ENCODE assay signal across 10 cellular contexts in genomic region chr21:35227774-35228173, GRCh38.
A peak's percentile ranks its signal among the peaks of the same experiment; 100 is the strongest.
DNase-seq lines count a peak whose midpoint lies in the region; ATAC-seq lines count a peak whose summit lies in the region.
"Had no signal": no experiment of that assay in that cellular context is flagged by ENCODE, and none has a peak within 500 bp of the region (broad histone marks: within the 10 kb centered on the region; RNA-seq: fewer than 3 reads in every experiment).

No MANE protein-coding gene starts in this region.

- ATAC-seq in HG03045 (IDR thresholded peaks at IDR 0.05; ENCODE audit: unreplicated experiment) (peak; percentile 40), HG03097 (IDR thresholded peaks at IDR 0.05; ENCODE audit: low FRiP score, unreplicated experiment) (no peak)

- H3K9ac ChIP-seq in skeletal muscle tissue (ENCODE audit: low read depth in 1 of 3, low read length in 3 of 3) = peak overlapping the region in 2 of 3 donors; percentile 23 to 34

- no peaks in the 10 kb centered on the region for H3K27me3 Mint-ChIP-seq in activated CD4-positive, alpha-beta T cell treated with anti-CD3 and anti-CD28 coated beads, Interleukin-2, amount 10 ng/mL, durations not matched to agents 24 days and 14 days

- no peaks in the 10 kb centered on the region for H3K36me3 Mint-ChIP-seq in activated CD4-positive, alpha-beta T cell treated with anti-CD3 and anti-CD28 coated beads, Interleukin-2, amount 10 ng/mL, durations not matched to agents 24 days and 14 days (ENCODE audit: low read depth)

- H3K27ac ChIP-seq in skeletal muscle tissue (ENCODE audit: low read depth, low read length) = peak overlapping the region; percentile 93
- H3K27ac ChIP-seq: lower lobe of right lung, SK-N-MC had no signal

- peak overlapping the region; percentile 46 for H3K4me3 Mint-ChIP-seq in activated CD4-positive, alpha-beta T cell treated with anti-CD3 and anti-CD28 coated beads, Interleukin-2, amount 10 ng/mL, durations not matched to agents 24 days and 14 days

- H3K4me1 ChIP-seq in skeletal muscle tissue (ENCODE audit: control insufficient read depth in 3 of 3, insufficient read depth in 3 of 3, low read length in 3 of 3) = peaks cover 41 to 53% (median 46%) of the 10 kb centered on the region in 3 donors
- H3K4me1 ChIP-seq: lower lobe of right lung had no signal

- no peaks in the 10 kb centered on the region for H3K9me3 ChIP-seq in skeletal muscle tissue (ENCODE audit: control insufficient read depth in 3 of 3, low read length in 3 of 3)
- H3K9me3 ChIP-seq: lower lobe of right lung had no signal

- peak overlapping the region; percentile 70 for H3K27ac Mint-ChIP-seq in activated CD4-positive, alpha-beta T cell treated with anti-CD3 and anti-CD28 coated beads, Interleukin-2, amount 10 ng/mL, durations not matched to agents 24 days and 14 days

- H3K9me3 Mint-ChIP-seq in activated CD4-positive, alpha-beta T cell treated with anti-CD3 and anti-CD28 coated beads, Interleukin-2, amount 10 ng/mL, durations not matched to agents 24 days and 14 days = no peaks in the 10 kb centered on the region

- no peaks in the 10 kb centered on the region for H3K36me3 ChIP-seq in skeletal muscle tissue (ENCODE audit: control insufficient read depth in 3 of 3, insufficient read depth in 3 of 3, low read length in 3 of 3)
- H3K36me3 ChIP-seq: lower lobe of right lung had no signal

- no peak overlapping the region for H3K4me3 ChIP-seq in skeletal muscle tissue (ENCODE audit: low read length in 3 of 3)
- H3K4me3 ChIP-seq: lower lobe of right lung, SK-N-MC had no signal

- H3K4me1 Mint-ChIP-seq in activated CD4-positive, alpha-beta T cell treated with anti-CD3 and anti-CD28 coated beads, Interleukin-2, amount 10 ng/mL, durations not matched to agents 24 days and 14 days = peaks cover 24% of the 10 kb centered on the region

- no peak for DNase-seq in activated CD4-positive, alpha-beta T cell treated with anti-CD3 and anti-CD28 coated beads, Interleukin-2, amount 10 ng/mL, durations not matched to agents 24 days and 14 days
- DNase-seq in activated CD4-positive, alpha-beta T cell treated with anti-CD3 and anti-CD28 coated beads for 1 hour = no peak
- DNase-seq in NCI-H69 (lab: John Stamatoyannopoulos, UW) (peak; percentile 20), OCI-M1 (lab: John Stamatoyannopoulos, UW) (no peak), Ammon's horn (ENCODE audit: low spot score) (no peak)
- DNase-seq: lower lobe of right lung had no signal

- H3K27me3 ChIP-seq in skeletal muscle tissue (ENCODE audit: control insufficient read depth in 3 of 3, insufficient read depth in 3 of 3, low read length in 3 of 3) = no peaks in the 10 kb centered on the region

- intact Hi-C loops in activated CD4-positive, alpha-beta T cell treated with anti-CD3 and anti-CD28 coated beads, Interleukin-2, amount 10 ng/mL, durations not matched to agents 24 days and 14 days (cut with micrococcal nuclease) = loop anchor here (5.0 to 10.0 kb wide), 3 partner anchors 175 to 423 kb away; no protein-coding TSS in a partner anchor
